ENCODE assay signal across 21 cellular contexts in genomic region chr15:74794970-74795349, GRCh38. TPM values are rescaled to one million over a fixed set of nuclear protein-coding genes. Genes with fewer than 3 reads are reported as not detected.
DNase-seq lines count a peak whose midpoint lies in the region; TF ChIP-seq lines count a peak whose summit lies in the region.
"Had no signal": no experiment of that assay in that cellular context is flagged by ENCODE, and none has a peak within 500 bp of the region (broad histone marks: within the 10 kb centered on the region; RNA-seq: fewer than 3 reads in every experiment).

No MANE protein-coding gene starts in this region.

- CTCF ChIA-PET in HEK293 (lab: Yijun Ruan, JAX) = interaction anchor here (0.6 to 25.7 kb wide), 3 partner anchors 20 to 573 kb away, joined by 3 to 649 read pairs (median 10); partner anchors contain the start of gene CSK

- H3K4me1 ChIP-seq in HEK293 (ENCODE audit: control insufficient read depth, insufficient read depth, low read length) = peaks cover 27% of the 10 kb centered on the region

- no peaks in the 10 kb centered on the region for H3K9me3 ChIP-seq in HEK293 (ENCODE audit: control insufficient read depth, insufficient read depth, low read depth, low read length)
- H3K9me3 ChIP-seq: gastroesophageal sphincter, tibial nerve had no signal

- H3K4me3 Mint-ChIP-seq in T-helper 2 cell treated with Interferon-gamma antibody and Interleukin-4, amounts not matched to agents 5 μg/mL and 100 μg/mL, for 36 hours = peak overlapping the region; percentile 66
- H3K4me3 Mint-ChIP-seq in activated naive CD8-positive, alpha-beta T cell treated with anti-CD3 and anti-CD28 coated beads for 36 hours = peak overlapping the region; percentile 45
- H3K4me3 Mint-ChIP-seq in nephron progenitor cell = no peak overlapping the region
- H3K4me3 Mint-ChIP-seq: GM23338 had no signal

- 0 out of 2 replicates have a peak overlapping the region, but pooled peaks have one; percentile 13 for H3K27ac ChIP-seq in HEK293 (ENCODE audit: extremely low read depth, low read depth, low read length)
- H3K27ac ChIP-seq: gastroesophageal sphincter had no signal

- peaks cover 48% of the 10 kb centered on the region for H3K36me3 Mint-ChIP-seq in T-helper 2 cell treated with Interferon-gamma antibody and Interleukin-4, amounts not matched to agents 5 μg/mL and 100 μg/mL, for 36 hours (ENCODE audit: low read depth)
- H3K36me3 Mint-ChIP-seq in activated naive CD8-positive, alpha-beta T cell treated with anti-CD3 and anti-CD28 coated beads for 36 hours = peaks cover 36% of the 10 kb centered on the region
- H3K36me3 Mint-ChIP-seq in nephron progenitor cell (ENCODE audit: low read depth) = no peaks in the 10 kb centered on the region

- H3K36me3 ChIP-seq in HEK293 (ENCODE audit: control insufficient read depth in 2 of 2, insufficient read depth in 1 of 2, low read length in 2 of 2) = peaks cover 8 to 31% of the 10 kb centered on the region in 2 experiments; a peak in 2 of 3 replicates

- H3K9me3 Mint-ChIP-seq in T-helper 2 cell treated with Interferon-gamma antibody and Interleukin-4, amounts not matched to agents 5 μg/mL and 100 μg/mL, for 36 hours = no peaks in the 10 kb centered on the region
- H3K9me3 Mint-ChIP-seq in activated naive CD8-positive, alpha-beta T cell treated with anti-CD3 and anti-CD28 coated beads for 36 hours = no peaks in the 10 kb centered on the region
- H3K9me3 Mint-ChIP-seq in nephron progenitor cell = no peaks in the 10 kb centered on the region
- H3K9me3 Mint-ChIP-seq: GM23338 had no signal

- TF ChIP-seq CTCF in HEK293 (tag by site-specific recombination; IDR thresholded peaks at IDR 0.05) (no peak), nephron progenitor cell (IDR thresholded peaks at IDR 0.05) (no peak)

- no peak for DNase-seq in T-helper 2 cell treated with Interferon-gamma antibody and Interleukin-4, amounts not matched to agents 5 μg/mL and 100 μg/mL, for 36 hours (ENCODE audit: low spot score)
- DNase-seq in T-helper 2 cell (no peak), nephron progenitor cell (no peak), erythroblast (lab: John Stamatoyannopoulos, UW) (no peak), GM03348 (ENCODE audit: low spot score) (no peak), NCI-H2171 (lab: John Stamatoyannopoulos, UW) (no peak)
- no peak for DNase-seq in activated naive CD8-positive, alpha-beta T cell treated with anti-CD3 and anti-CD28 coated beads for 36 hours
- DNase-seq: 8988T; central memory CD4-positive, alpha-beta T cell; EL; mammary epithelial cell; NCI-H1694 treated with DMSO at 0.1 percent for 48 hours; NCI-H446 treated with DMSO at 0.1 percent for 48 hours; SIG-M5; stimulated activated CD4-positive, alpha-beta T cell treated with anti-CD3 and anti-CD28 coated beads, Interleukin-2, amount 100 ng/mL, for 48 hours had no signal

- peak overlapping the region; percentile 83 for H3K27ac Mint-ChIP-seq in T-helper 2 cell treated with Interferon-gamma antibody and Interleukin-4, amounts not matched to agents 5 μg/mL and 100 μg/mL, for 36 hours
- H3K27ac Mint-ChIP-seq in activated naive CD8-positive, alpha-beta T cell treated with anti-CD3 and anti-CD28 coated beads for 36 hours = peak overlapping the region; percentile 88
- H3K27ac Mint-ChIP-seq in nephron progenitor cell = peak overlapping the region; percentile 54
- H3K27ac Mint-ChIP-seq: GM23338 had no signal

- POLR2A ChIA-PET in HEK293 (lab: Yijun Ruan, JAX) = no interaction called here

- H3K4me3 ChIP-seq in HEK293 (ENCODE audit: low read depth, low read length) = no peak overlapping the region
- H3K4me3 ChIP-seq: gastroesophageal sphincter, GM23338, tibial nerve had no signal

- peaks cover 68% of the 10 kb centered on the region for H3K4me1 Mint-ChIP-seq in T-helper 2 cell treated with Interferon-gamma antibody and Interleukin-4, amounts not matched to agents 5 μg/mL and 100 μg/mL, for 36 hours (ENCODE audit: low read depth)
- H3K4me1 Mint-ChIP-seq in activated naive CD8-positive, alpha-beta T cell treated with anti-CD3 and anti-CD28 coated beads for 36 hours = peaks cover 84% of the 10 kb centered on the region
- H3K4me1 Mint-ChIP-seq in nephron progenitor cell = peaks cover 30% of the 10 kb centered on the region

- H3K27me3 Mint-ChIP-seq in T-helper 2 cell treated with Interferon-gamma antibody and Interleukin-4, amounts not matched to agents 5 μg/mL and 100 μg/mL, for 36 hours (ENCODE audit: low read depth) = no peaks in the 10 kb centered on the region
- H3K27me3 Mint-ChIP-seq in activated naive CD8-positive, alpha-beta T cell treated with anti-CD3 and anti-CD28 coated beads for 36 hours = no peaks in the 10 kb centered on the region
- H3K27me3 Mint-ChIP-seq in nephron progenitor cell (ENCODE audit: low read depth, poor library complexity) = no peaks in the 10 kb centered on the region

- TF ChIP-seq POLR2A in erythroblast (IDR thresholded peaks at IDR 0.05; ENCODE audit: low read length) = no peak

TF ChIP-seq in HEK293, 187 proteins besides CTCF, POLR2A, EP300 and RAD21:
- TF ChIP-seq ZNF121 (tag by site-specific recombination; IDR thresholded peaks at IDR 0.05) (peak; percentile 55; the same call in 1 of the 2 replicates), GLIS1 (tag by site-specific recombination; IDR thresholded peaks at IDR 0.05) (peak; percentile 1; the same call in 1 of the 2 replicates)
- TF ChIP-seq, protein P1, sequence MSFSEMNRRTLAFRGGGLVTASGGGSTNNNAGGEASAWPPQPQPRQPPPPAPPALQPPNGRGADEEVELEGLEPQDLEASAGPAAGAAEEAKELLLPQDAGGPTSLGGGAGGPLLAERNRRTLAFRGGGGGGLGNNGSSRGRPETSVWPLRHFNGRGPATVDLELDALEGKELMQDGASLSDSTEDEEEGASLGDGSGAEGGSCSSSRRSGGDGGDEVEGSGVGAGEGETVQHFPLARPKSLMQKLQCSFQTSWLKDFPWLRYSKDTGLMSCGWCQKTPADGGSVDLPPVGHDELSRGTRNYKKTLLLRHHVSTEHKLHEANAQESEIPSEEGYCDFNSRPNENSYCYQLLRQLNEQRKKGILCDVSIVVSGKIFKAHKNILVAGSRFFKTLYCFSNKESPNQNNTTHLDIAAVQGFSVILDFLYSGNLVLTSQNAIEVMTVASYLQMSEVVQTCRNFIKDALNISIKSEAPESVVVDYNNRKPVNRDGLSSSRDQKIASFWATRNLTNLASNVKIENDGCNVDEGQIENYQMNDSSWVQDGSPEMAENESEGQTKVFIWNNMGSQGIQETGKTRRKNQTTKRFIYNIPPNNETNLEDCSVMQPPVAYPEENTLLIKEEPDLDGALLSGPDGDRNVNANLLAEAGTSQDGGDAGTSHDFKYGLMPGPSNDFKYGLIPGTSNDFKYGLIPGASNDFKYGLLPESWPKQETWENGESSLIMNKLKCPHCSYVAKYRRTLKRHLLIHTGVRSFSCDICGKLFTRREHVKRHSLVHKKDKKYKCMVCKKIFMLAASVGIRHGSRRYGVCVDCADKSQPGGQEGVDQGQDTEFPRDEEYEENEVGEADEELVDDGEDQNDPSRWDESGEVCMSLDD (tag by site-specific recombination; IDR thresholded peaks at IDR 0.05) = no peak

RNA-seq across cellular contexts. Expression of gene CSK, which starts 13.1 kb away (rescaled TPM):
- 100 to 1,000 TPM; 308 to 310 TPM for total RNA-seq in activated naive CD8-positive, alpha-beta T cell treated with anti-CD3 and anti-CD28 coated beads for 36 hours

RNA-seq across cellular contexts. Expression of gene LMAN1L, which starts 17.7 kb away (rescaled TPM):
- under 1 TPM; 0.14 to 0.33 TPM for total RNA-seq in activated naive CD8-positive, alpha-beta T cell treated with anti-CD3 and anti-CD28 coated beads for 36 hours
- total RNA-seq: GM23338, M059J, sciatic nerve had no signal

RNA-seq across cellular contexts. Expression of gene CPLX3, which starts 31.5 kb away (rescaled TPM):
- total RNA-seq in activated naive CD8-positive, alpha-beta T cell treated with anti-CD3 and anti-CD28 coated beads for 36 hours = under 1 TPM in 1 of 2 experiments, not detected in 1; 0.19 TPM
- total RNA-seq: gastroesophageal sphincter, M059J, mammary epithelial cell, sciatic nerve, tibial nerve had no signal

RNA-seq across cellular contexts. Expression of gene CYP1A2, which starts 46.3 kb away (rescaled TPM):
- total RNA-seq in activated naive CD8-positive, alpha-beta T cell treated with anti-CD3 and anti-CD28 coated beads for 36 hours = not detected
- total RNA-seq: gastroesophageal sphincter, GM23338, M059J, mammary epithelial cell, sciatic nerve, tibial nerve had no signal

RNA-seq across cellular contexts. Expression of gene ULK3, which starts 48.0 kb away (rescaled TPM):
- total RNA-seq in activated naive CD8-positive, alpha-beta T cell treated with anti-CD3 and anti-CD28 coated beads for 36 hours = 10 to 100 TPM; 41.1 to 49.9 TPM
